ENCODE assay signal across 1 cellular context in the genomic region with DNA sequence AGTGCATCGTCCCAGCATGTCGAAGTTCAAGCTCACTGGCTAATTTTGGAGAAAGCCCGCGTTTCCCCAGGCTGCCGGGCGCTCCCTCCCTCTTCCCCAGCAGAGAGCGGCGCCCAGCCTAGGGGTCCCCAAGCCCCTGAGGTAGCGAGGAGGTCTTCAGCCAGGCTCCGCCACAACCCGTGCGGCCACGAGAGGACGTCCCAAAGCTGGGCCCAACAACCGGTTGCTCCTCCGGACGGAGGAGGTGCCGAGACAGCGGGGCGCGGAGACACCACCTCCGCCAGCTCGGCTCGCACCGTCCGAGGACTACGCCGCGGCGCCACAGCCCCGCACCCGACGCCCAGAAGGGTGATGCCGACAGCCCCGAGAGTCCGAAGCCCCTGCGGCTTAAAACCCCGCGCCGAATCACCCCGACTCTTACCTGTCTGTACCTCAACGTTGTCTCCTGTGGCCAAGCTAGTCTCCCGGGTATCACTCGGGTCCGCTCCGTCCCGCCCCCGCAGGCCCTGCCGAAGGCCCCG.
A peak's percentile ranks its signal among the peaks of the same experiment; 100 is the strongest.
TF ChIP-seq lines count a peak whose summit lies in the region.

TSS of gene DENND2C (minus strand) at position 488 of the 521 bp plus-strand sequence. CDS start 44,065 bp downstream, outside the sequence.

TF ChIP-seq in HEK293, 187 proteins besides CTCF, POLR2A, EP300 and RAD21 (continued from another document and continues in another):
- TF ChIP-seq ZBTB11 (tag by site-specific recombination; conservative IDR thresholded peaks at IDR 0.05; ENCODE audit: low read depth) (peak; percentile 45; the same call in 1 of the 2 replicates), ZNF624 (tag by site-specific recombination; IDR thresholded peaks at IDR 0.05) (no peak), ZNF610 (tag by site-specific recombination; IDR thresholded peaks at IDR 0.05; ENCODE audit: borderline replicate concordance) (peak; percentile 44; the same call in 1 of the 2 replicates), WT1 (tag by site-specific recombination; IDR thresholded peaks at IDR 0.05) (0 out of 2 replicates have a peak, but pooled peaks have one; percentile 22), ZBTB8A (tag by site-specific recombination; IDR thresholded peaks at IDR 0.05) (peak; percentile 56; the same call in 1 of the 2 replicates), ZBTB7A (tag by site-specific recombination; IDR thresholded peaks at IDR 0.05; ENCODE audit: low read depth) (0 out of 2 replicates have a peak, but pooled peaks have one; percentile 44), ZBTB21 (tag by site-specific recombination; IDR thresholded peaks at IDR 0.05) (no peak), ZNF48 (tag by site-specific recombination; IDR thresholded peaks at IDR 0.05) (no peak), ZNF664 (tag by site-specific recombination; IDR thresholded peaks at IDR 0.05) (no peak), SCRT1 (tag by site-specific recombination; IDR thresholded peaks at IDR 0.05; ENCODE audit: borderline replicate concordance) (peak; percentile 85), PATZ1 (tag by site-specific recombination; IDR thresholded peaks at IDR 0.05) (peak; percentile 89), SCRT2 (tag by site-specific recombination; IDR thresholded peaks at IDR 0.05) (peak; percentile 98), ZNF561 (tag by site-specific recombination; IDR thresholded peaks at IDR 0.05; ENCODE audit: borderline replicate concordance) (peak; percentile 39; the same call in 1 of the 2 replicates), ZNF521 (tag by site-specific recombination; IDR thresholded peaks at IDR 0.05) (no peak), ZSCAN4 (tag by site-specific recombination; IDR thresholded peaks at IDR 0.05) (0 out of 2 replicates have a peak, but pooled peaks have one; percentile 12), ZNF239 (tag by site-specific recombination; IDR thresholded peaks at IDR 0.05) (no peak), ZBTB1 (tag by site-specific recombination; IDR thresholded peaks at IDR 0.05) (0 out of 2 replicates have a peak, but pooled peaks have one; percentile 46), ZNF785 (tag by site-specific recombination; IDR thresholded peaks at IDR 0.05) (0 out of 2 replicates have a peak, but pooled peaks have one; percentile 40), GFI1B (tag by site-specific recombination; IDR thresholded peaks at IDR 0.05) (no peak), ZNF645 (tag by site-specific recombination; IDR thresholded peaks at IDR 0.05) (no peak), ZNF324 (tag by site-specific recombination; IDR thresholded peaks at IDR 0.05) (no peak)
- TF ChIP-seq, protein P1, sequence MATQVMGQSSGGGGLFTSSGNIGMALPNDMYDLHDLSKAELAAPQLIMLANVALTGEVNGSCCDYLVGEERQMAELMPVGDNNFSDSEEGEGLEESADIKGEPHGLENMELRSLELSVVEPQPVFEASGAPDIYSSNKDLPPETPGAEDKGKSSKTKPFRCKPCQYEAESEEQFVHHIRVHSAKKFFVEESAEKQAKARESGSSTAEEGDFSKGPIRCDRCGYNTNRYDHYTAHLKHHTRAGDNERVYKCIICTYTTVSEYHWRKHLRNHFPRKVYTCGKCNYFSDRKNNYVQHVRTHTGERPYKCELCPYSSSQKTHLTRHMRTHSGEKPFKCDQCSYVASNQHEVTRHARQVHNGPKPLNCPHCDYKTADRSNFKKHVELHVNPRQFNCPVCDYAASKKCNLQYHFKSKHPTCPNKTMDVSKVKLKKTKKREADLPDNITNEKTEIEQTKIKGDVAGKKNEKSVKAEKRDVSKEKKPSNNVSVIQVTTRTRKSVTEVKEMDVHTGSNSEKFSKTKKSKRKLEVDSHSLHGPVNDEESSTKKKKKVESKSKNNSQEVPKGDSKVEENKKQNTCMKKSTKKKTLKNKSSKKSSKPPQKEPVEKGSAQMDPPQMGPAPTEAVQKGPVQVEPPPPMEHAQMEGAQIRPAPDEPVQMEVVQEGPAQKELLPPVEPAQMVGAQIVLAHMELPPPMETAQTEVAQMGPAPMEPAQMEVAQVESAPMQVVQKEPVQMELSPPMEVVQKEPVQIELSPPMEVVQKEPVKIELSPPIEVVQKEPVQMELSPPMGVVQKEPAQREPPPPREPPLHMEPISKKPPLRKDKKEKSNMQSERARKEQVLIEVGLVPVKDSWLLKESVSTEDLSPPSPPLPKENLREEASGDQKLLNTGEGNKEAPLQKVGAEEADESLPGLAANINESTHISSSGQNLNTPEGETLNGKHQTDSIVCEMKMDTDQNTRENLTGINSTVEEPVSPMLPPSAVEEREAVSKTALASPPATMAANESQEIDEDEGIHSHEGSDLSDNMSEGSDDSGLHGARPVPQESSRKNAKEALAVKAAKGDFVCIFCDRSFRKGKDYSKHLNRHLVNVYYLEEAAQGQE (tag by site-specific recombination; IDR thresholded peaks at IDR 0.05): peak; percentile 21; the same call in 1 of the 2 replicates
- TF ChIP-seq, protein P2, sequence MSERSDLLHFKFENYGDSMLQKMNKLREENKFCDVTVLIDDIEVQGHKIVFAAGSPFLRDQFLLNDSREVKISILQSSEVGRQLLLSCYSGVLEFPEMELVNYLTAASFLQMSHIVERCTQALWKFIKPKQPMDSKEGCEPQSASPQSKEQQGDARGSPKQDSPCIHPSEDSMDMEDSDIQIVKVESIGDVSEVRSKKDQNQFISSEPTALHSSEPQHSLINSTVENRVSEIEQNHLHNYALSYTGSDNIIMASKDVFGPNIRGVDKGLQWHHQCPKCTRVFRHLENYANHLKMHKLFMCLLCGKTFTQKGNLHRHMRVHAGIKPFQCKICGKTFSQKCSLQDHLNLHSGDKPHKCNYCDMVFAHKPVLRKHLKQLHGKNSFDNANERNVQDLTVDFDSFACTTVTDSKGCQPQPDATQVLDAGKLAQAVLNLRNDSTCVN (tag by site-specific recombination; optimal IDR thresholded peaks at IDR 0.05): peak; percentile 52
- TF ChIP-seq, protein P3, sequence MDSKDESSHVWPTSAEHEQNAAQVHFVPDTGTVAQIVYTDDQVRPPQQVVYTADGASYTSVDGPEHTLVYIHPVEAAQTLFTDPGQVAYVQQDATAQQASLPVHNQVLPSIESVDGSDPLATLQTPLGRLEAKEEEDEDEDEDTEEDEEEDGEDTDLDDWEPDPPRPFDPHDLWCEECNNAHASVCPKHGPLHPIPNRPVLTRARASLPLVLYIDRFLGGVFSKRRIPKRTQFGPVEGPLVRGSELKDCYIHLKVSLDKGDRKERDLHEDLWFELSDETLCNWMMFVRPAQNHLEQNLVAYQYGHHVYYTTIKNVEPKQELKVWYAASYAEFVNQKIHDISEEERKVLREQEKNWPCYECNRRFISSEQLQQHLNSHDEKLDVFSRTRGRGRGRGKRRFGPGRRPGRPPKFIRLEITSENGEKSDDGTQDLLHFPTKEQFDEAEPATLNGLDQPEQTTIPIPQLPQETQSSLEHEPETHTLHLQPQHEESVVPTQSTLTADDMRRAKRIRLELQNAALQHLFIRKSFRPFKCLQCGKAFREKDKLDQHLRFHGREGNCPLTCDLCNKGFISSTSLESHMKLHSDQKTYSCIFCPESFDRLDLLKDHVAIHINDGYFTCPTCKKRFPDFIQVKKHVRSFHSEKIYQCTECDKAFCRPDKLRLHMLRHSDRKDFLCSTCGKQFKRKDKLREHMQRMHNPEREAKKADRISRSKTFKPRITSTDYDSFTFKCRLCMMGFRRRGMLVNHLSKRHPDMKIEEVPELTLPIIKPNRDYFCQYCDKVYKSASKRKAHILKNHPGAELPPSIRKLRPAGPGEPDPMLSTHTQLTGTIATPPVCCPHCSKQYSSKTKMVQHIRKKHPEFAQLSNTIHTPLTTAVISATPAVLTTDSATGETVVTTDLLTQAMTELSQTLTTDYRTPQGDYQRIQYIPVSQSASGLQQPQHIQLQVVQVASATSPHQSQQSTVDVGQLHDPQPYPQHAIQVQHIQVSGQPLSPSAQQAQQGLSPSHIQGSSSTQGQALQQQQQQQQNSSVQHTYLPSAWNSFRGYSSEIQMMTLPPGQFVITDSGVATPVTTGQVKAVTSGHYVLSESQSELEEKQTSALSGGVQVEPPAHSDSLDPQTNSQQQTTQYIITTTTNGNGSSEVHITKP (tag by site-specific recombination; IDR thresholded peaks at IDR 0.05): peak; percentile 60
- TF ChIP-seq, protein P4, sequence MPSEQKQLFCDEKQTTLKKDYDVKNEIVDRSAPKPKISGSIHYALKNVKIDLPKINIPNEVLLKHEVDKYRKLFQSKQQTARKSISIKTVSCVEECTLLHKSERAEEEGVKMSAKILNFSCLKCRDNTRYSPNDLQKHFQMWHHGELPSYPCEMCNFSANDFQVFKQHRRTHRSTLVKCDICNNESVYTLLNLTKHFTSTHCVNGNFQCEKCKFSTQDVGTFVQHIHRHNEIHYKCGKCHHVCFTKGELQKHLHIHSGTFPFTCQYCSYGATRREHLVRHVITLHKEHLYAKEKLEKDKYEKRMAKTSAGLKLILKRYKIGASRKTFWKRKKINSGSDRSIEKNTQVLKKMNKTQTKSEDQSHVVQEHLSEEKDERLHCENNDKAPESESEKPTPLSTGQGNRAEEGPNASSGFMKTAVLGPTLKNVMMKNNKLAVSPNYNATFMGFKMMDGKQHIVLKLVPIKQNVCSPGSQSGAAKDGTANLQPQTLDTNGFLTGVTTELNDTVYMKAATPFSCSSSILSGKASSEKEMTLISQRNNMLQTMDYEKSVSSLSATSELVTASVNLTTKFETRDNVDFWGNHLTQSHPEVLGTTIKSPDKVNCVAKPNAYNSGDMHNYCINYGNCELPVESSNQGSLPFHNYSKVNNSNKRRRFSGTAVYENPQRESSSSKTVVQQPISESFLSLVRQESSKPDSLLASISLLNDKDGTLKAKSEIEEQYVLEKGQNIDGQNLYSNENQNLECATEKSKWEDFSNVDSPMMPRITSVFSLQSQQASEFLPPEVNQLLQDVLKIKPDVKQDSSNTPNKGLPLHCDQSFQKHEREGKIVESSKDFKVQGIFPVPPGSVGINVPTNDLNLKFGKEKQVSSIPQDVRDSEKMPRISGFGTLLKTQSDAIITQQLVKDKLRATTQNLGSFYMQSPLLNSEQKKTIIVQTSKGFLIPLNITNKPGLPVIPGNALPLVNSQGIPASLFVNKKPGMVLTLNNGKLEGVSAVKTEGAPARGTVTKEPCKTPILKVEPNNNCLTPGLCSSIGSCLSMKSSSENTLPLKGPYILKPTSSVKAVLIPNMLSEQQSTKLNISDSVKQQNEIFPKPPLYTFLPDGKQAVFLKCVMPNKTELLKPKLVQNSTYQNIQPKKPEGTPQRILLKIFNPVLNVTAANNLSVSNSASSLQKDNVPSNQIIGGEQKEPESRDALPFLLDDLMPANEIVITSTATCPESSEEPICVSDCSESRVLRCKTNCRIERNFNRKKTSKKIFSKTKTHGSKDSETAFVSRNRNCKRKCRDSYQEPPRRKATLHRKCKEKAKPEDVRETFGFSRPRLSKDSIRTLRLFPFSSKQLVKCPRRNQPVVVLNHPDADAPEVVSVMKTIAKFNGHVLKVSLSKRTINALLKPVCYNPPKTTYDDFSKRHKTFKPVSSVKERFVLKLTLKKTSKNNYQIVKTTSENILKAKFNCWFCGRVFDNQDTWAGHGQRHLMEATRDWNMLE (tag by site-specific recombination; conservative IDR thresholded peaks at IDR 0.05; ENCODE audit: low read depth): no peak
